In the genomic region with DNA sequence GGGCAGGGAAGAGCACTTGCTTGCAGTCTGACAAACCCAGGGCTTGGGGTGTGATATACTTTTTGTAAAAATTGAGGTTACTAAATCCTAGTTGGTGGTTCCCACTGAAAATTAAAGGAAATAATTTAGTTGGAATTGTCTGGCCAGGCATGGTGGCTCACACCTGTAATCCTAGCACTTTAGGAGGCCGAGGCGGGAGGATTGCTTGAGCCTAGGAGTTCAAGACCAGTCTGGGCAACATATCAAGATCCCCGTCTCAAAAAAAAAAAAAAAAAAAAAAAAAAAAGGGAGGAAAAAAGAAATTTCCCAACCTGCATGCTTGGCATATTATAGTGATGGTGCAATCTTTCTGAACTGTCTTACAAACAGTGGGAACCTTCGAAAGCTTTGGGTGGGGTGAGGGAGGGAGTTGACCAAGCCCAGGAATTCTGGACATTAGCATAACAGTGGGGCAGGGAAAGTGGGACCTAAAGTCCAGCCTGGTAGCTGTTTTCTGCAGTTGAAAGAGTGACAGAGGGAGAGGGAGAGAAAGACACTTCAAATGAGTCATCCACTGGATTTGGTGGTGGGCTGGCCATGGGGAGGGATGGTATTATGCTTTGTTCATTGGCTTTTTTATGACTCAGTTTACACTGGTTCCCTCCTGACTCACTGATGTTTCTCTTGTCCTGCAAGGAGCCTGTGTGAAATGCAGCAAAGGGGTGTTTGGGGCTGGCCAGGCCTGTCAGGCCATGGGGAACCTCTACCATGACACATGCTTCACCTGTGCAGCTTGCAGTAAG, we compare ENCODE assay signal across 11 cellular contexts. TPM values are rescaled to one million over a fixed set of nuclear protein-coding genes. Genes with fewer than 3 reads are reported as not detected.
DNase-seq lines count a peak whose midpoint lies in the region; FAIRE-seq and TF ChIP-seq lines count a peak whose summit lies in the region.
"Had no signal": no experiment of that assay in that cellular context is flagged by ENCODE, and none has a peak within 500 bp of the region (broad histone marks: within the 10 kb centered on the region; RNA-seq: fewer than 3 reads in every experiment).

No MANE protein-coding gene starts in this region.

- no peak overlapping the region for H3K4me3 ChIP-seq in fibroblast of mammary gland (ENCODE audit: control insufficient read depth, low read depth, low read length)
- H3K4me3 ChIP-seq in neural progenitor cell, result no peak overlapping the region
- H3K4me3 ChIP-seq: thoracic aorta had no signal

- no peak overlapping the region for H3K4me3 Mint-ChIP-seq in neural progenitor cell

- H2AFZ ChIP-seq in neural progenitor cell (replicated peaks), result no peak overlapping the region

- peaks cover 21% of the 10 kb centered on the region for H3K4me1 ChIP-seq in neural progenitor cell

- FAIRE-seq in RCC 7860 (lab: Jason Lieb, UNC), result no peak

- H3K27me3 Mint-ChIP-seq in neural progenitor cell (ENCODE audit: insufficient read depth, low read depth), result no peaks in the 10 kb centered on the region

- DNase-seq in ELF-1 (ENCODE audit: low read depth, low spot score) (peak; percentile 91), RCC 7860 (ENCODE audit: low spot score) (peak; percentile 69), fibroblast of mammary gland (ENCODE audit: low read depth) (peak; percentile 76), neural progenitor cell (ENCODE audit: low spot score) (peak; percentile 23), T-helper 9 cell (no peak), germinal center (ENCODE audit: low spot score) (no peak), NCI-H345 treated with DMSO at 0.1 percent for 48 hours (lab: John Stamatoyannopoulos, UW; ENCODE audit: unreplicated experiment) (no peak), NOMO-1 (lab: John Stamatoyannopoulos, UW; ENCODE audit: unreplicated experiment in 2 of 2) (no peak)
- DNase-seq: amniotic stem cell, left colon had no signal

- no peaks in the 10 kb centered on the region for H3K27me3 ChIP-seq in neural progenitor cell

- H3K79me2 ChIP-seq in neural progenitor cell (ENCODE audit: low read depth), result peaks cover 4% of the 10 kb centered on the region

- no peak for TF ChIP-seq CTCF in fibroblast of mammary gland (conservative IDR thresholded peaks at IDR 0.05; ENCODE audit: control insufficient read depth, insufficient read depth, low read depth, low read length)
- no peak for TF ChIP-seq CTCF in neural progenitor cell (IDR thresholded peaks at IDR 0.05)

- no peak overlapping the region for H3K9ac ChIP-seq in neural progenitor cell

- peaks cover 13% of the 10 kb centered on the region for H4K20me1 ChIP-seq in neural progenitor cell (ENCODE audit: low read depth)

- H3K9me3 ChIP-seq in neural progenitor cell (ENCODE audit: low read depth), result no peaks in the 10 kb centered on the region
- H3K9me3 ChIP-seq: thoracic aorta had no signal

- peaks cover 18% of the 10 kb centered on the region for H3K4me1 Mint-ChIP-seq in neural progenitor cell

- peaks cover 20% of the 10 kb centered on the region for H3F3A ChIP-seq in neural progenitor cell (ENCODE audit: low read depth)

- H3K9me3 Mint-ChIP-seq in neural progenitor cell, result no peaks in the 10 kb centered on the region

- H3K36me3 Mint-ChIP-seq in neural progenitor cell, result peaks cover 11% of the 10 kb centered on the region

- H3K36me3 ChIP-seq in neural progenitor cell, result no peaks in the 10 kb centered on the region
- H3K36me3 ChIP-seq: thoracic aorta had no signal

- peak overlapping the region; percentile 42 for H3K27ac Mint-ChIP-seq in neural progenitor cell

- H3K4me2 ChIP-seq in neural progenitor cell, result peak overlapping the region; percentile 56

- no peak overlapping the region for H3K27ac ChIP-seq in neural progenitor cell
- H3K27ac ChIP-seq: thoracic aorta had no signal

RNA-seq across cellular contexts. Expression of a gene that starts 41.1 kb away (rescaled TPM):
- total RNA-seq in neural progenitor cell (ENCODE audit: low replicate concordance), result 10.0 and 14.8 TPM in 2 replicates

RNA-seq across cellular contexts. Expression of a gene that starts 53.5 kb away (rescaled TPM):
- 46.7 and 61.8 TPM in 2 replicates for total RNA-seq in neural progenitor cell (ENCODE audit: low replicate concordance)

Comparison
In these comparisons a context has a peak if more than half of its experiments do, and no peak if none do; other contexts are left out.
1. DNase-seq: peak in ELF-1 (single experiment), RCC 7860 (single experiment), fibroblast of mammary gland (single experiment) and neural progenitor cell (single experiment); none in T-helper 9 cell (single experiment), germinal center (single experiment), NCI-H345 treated with DMSO at 0.1 percent for 48 hours (single experiment) and NOMO-1 (0 of 2).